In genomic region chr15:92612891-92613290, GRCh38 we compare ENCODE assay signal across 19 cellular contexts.
"Had no signal": no experiment of that assay in that cellular context is flagged by ENCODE, and none has a peak within 500 bp of the region (broad histone marks: within the 10 kb centered on the region; RNA-seq: fewer than 3 reads in every experiment).

No MANE protein-coding gene starts in this region.

- H3K36me3 ChIP-seq: ascending aorta had no signal

- H3K27me3 ChIP-seq: ascending aorta, body of pancreas had no signal

- ATAC-seq: activated CD8-positive, alpha-beta T cell treated with anti-CD3 and anti-CD28 coated beads, Interleukin-2, amount 10 ng/mL, durations not matched to agents 7 days and 5 days; activated naive CD8-positive, alpha-beta T cell treated with anti-CD3 and anti-CD28 coated beads, Interleukin-2, amount 50 U/mL, for 24 hours; body of pancreas had no signal

- H3K9me3 ChIP-seq: ascending aorta, body of pancreas had no signal

- DNase-seq: activated CD4-positive, alpha-beta T cell treated with anti-CD3 and anti-CD28 coated beads for 48 hours; activated CD4-positive, alpha-beta T cell treated with anti-CD3 and anti-CD28 coated beads, Interleukin-2, amount 50 U/mL, for 4 hours; activated CD4-positive, CD25-positive, alpha-beta regulatory T cell treated with anti-CD3 and anti-CD28 coated beads, Interleukin-2, amount 50 U/mL, for 72 hours; activated CD8-positive, alpha-beta memory T cell treated with anti-CD3 and anti-CD28 coated beads, Interleukin-2, amount 50 U/mL, for 48 hours; activated CD8-positive, alpha-beta T cell treated with anti-CD3 and anti-CD28 coated beads, Interleukin-2, amount 10 ng/mL, durations not matched to agents 7 days and 5 days; activated naive CD4-positive, alpha-beta T cell treated with Interleukin-2 at 50 U/mL for 16 hours; activated naive CD8-positive, alpha-beta T cell treated with anti-CD3 and anti-CD28 coated beads, Interleukin-2, amount 50 U/mL, for 24 hours; activated T-cell treated with anti-CD3 and anti-CD28 coated beads, Interleukin-2, amount 50 U/mL, for 1 hour; amniotic stem cell; Kasumi-1; KBM-7; NCI-H1105 treated with DMSO at 0.1 percent for 48 hours; NCI-H1436 treated with DMSO at 0.1 percent for 48 hours; NCI-H187; NCI-H2081; NCI-H446; SHP77 treated with DMSO at 0.1 percent for 48 hours had no signal

- H3K4me3 ChIP-seq: ascending aorta, body of pancreas had no signal

- H3K27ac ChIP-seq: ascending aorta, body of pancreas had no signal
